ENCODE assay signal across 8 cellular contexts in the genomic region with DNA sequence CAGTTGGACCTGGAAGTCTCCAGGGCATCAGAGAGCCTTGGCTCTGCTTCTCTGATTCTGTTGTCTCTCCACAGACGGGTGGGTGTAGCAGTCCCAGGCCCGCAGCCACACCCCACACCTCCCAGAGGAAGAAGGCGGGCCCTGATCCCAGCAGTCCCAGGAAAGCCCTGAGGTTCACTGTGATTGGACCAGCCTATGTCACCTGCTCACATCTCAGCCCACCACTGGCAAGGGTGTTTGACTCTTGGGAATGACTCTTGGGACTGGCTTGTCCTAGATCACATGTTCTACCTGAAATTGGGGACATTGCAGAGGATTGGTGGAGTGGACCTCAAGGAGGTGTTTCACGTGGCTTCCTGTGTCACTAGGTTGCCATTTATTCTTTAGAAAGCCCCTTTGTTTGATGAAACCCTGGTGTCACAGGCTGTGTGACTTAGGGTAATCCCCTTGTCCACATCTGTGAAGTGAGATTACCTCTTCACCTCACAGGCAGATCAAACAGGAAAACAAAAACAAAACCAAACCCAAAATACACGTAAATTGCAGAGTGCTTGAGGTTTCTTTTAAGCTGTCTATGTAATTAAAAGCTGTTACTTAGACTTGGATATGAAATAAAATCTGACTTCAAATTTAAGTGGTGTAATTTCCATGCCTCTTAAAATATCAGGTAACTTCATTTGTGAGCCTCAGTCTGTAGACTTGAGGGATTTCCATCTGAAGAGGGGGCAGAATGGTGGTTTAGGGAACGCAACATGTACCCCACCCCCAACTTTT. TPM values are rescaled to one million over a fixed set of nuclear protein-coding genes. Genes with fewer than 3 reads are reported as not detected.
DNase-seq lines count a peak whose midpoint lies in the region; ATAC-seq and TF ChIP-seq lines count a peak whose summit lies in the region.

No MANE protein-coding gene starts in this region.

- peaks cover 18% of the 10 kb centered on the region for H3K4me1 ChIP-seq in smooth muscle cell (ENCODE audit: low read depth)

- DNase-seq in GM10248 (ENCODE audit: extremely low spot score) (peak; percentile 88), smooth muscle cell (lab: John Stamatoyannopoulos, UW; ENCODE audit: unreplicated experiment) (no peak), NCI-H226 (no peak), EL (no peak), osteocyte (ENCODE audit: extremely low spot score, unreplicated experiment) (no peak)

- POLR2A ChIA-PET in GM10248 (lab: Yijun Ruan, JAX): no interaction called here

- peak overlapping the region; percentile 71 for H3K4me3 Mint-ChIP-seq in activated naive CD8-positive, alpha-beta T cell
- no peak overlapping the region for H3K4me3 Mint-ChIP-seq in osteocyte (ENCODE audit: unreplicated experiment)

- no peaks in the 10 kb centered on the region for H3K27me3 Mint-ChIP-seq in activated naive CD8-positive, alpha-beta T cell
- no peaks in the 10 kb centered on the region for H3K27me3 Mint-ChIP-seq in osteocyte (ENCODE audit: unreplicated experiment)

- no peaks in the 10 kb centered on the region for H3K27me3 ChIP-seq in smooth muscle cell (ENCODE audit: low read depth)

- H3K9ac ChIP-seq in smooth muscle cell (ENCODE audit: low read depth): no peak overlapping the region

- H3K4me2 ChIP-seq in smooth muscle cell: peak overlapping the region; percentile 51

- no peaks in the 10 kb centered on the region for H3K36me3 ChIP-seq in smooth muscle cell (ENCODE audit: low read depth)

- H2AFZ ChIP-seq in smooth muscle cell (ENCODE audit: low read depth): no peak overlapping the region

- TF ChIP-seq CTCF in GM10248 (IDR thresholded peaks at IDR 0.05; ENCODE audit: control extremely low read depth, extremely low read depth, low read depth, missing control alignments) (no peak), smooth muscle cell (IDR thresholded peaks at IDR 0.05; ENCODE audit: borderline replicate concordance, insufficient read depth, poor library complexity, severe bottlenecking) (no peak), osteocyte (IDR thresholded peaks at IDR 0.05) (no peak)

- H3K4me1 Mint-ChIP-seq in activated naive CD8-positive, alpha-beta T cell (ENCODE audit: low read depth): peaks cover 58% of the 10 kb centered on the region
- H3K4me1 Mint-ChIP-seq in osteocyte (ENCODE audit: unreplicated experiment): peaks cover 18% of the 10 kb centered on the region

- H4K20me1 ChIP-seq in smooth muscle cell (ENCODE audit: low read depth): peaks cover 68% of the 10 kb centered on the region

- peaks cover 13% of the 10 kb centered on the region for H3F3A ChIP-seq in smooth muscle cell (ENCODE audit: low read depth)

- H3K9me3 Mint-ChIP-seq in activated naive CD8-positive, alpha-beta T cell (ENCODE audit: low read depth): no peaks in the 10 kb centered on the region
- H3K9me3 Mint-ChIP-seq in osteocyte (ENCODE audit: unreplicated experiment): no peaks in the 10 kb centered on the region

- peak; percentile 95 for ATAC-seq in GM19467 (IDR thresholded peaks at IDR 0.05; ENCODE audit: unreplicated experiment)
- peak; percentile 98 for ATAC-seq in HG03378 (IDR thresholded peaks at IDR 0.05; ENCODE audit: unreplicated experiment)

- H3K4me3 ChIP-seq in smooth muscle cell: no peak overlapping the region

- CTCF ChIA-PET in GM10248 (lab: Yijun Ruan, JAX): interaction anchor here (0.8 to 2.5 kb wide), 6 partner anchors 10 to 271 kb away, joined by 3 to 8 read pairs (median 4); a partner anchor contains a TSS

- WGBS in smooth muscle cell (ENCODE audit: low lambda C conversion rate): 66% methylated on average over 6 of the region's 6 CpGs

- peak overlapping the region; percentile 61 for H3K27ac ChIP-seq in smooth muscle cell (ENCODE audit: low read depth)

- peaks cover 5% of the 10 kb centered on the region for H3K36me3 Mint-ChIP-seq in activated naive CD8-positive, alpha-beta T cell
- H3K36me3 Mint-ChIP-seq in osteocyte (ENCODE audit: unreplicated experiment): peaks cover 4% of the 10 kb centered on the region

- H3K9me3 ChIP-seq in smooth muscle cell (replicated peaks; ENCODE audit: low read depth): no peaks in the 10 kb centered on the region

- H3K79me2 ChIP-seq in smooth muscle cell (ENCODE audit: low read depth): peaks cover 94% of the 10 kb centered on the region

- peak overlapping the region; percentile 93 for H3K27ac Mint-ChIP-seq in activated naive CD8-positive, alpha-beta T cell
- H3K27ac Mint-ChIP-seq in osteocyte (ENCODE audit: unreplicated experiment): no peak overlapping the region

RNA-seq across cellular contexts. Expression of a gene that starts 26.7 kb away (rescaled TPM):
- total RNA-seq in smooth muscle cell: 106 and 145 TPM in 2 replicates
- 52.7 and 85.9 TPM in 2 replicates for polyA plus RNA-seq in smooth muscle cell
- total RNA-seq in osteocyte: 72.9 and 77.9 TPM in 2 replicates
